Comparison of ENCODE assay signal across 1 cellular context in the genomic region with DNA sequence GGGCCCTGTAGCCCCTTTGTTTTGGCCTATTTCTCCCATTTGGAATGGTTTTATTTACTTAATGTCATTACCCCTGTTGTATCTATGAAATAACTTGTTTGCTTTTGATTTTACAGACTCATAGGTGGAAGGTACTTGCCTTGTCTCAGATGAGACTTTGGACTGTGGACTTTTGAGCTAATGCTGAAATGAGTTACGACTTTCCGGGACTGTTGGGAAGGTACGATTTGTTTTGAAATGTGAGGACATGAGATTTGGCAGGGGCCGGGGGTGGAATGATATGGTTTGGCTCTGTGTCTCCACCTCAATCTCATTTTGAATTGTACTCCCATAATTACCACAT.
TF ChIP-seq lines count a peak whose summit lies in the region.

No MANE protein-coding gene starts in this region.

TF ChIP-seq in HepG2, 621 proteins besides CTCF, POLR2A, EP300 and RAD21 (continued from another document):
- TF ChIP-seq FOXO1 (CRISPR knock-in tag; IDR thresholded peaks at IDR 0.05): no peak
- no peak for TF ChIP-seq FOXP1 (IDR thresholded peaks at IDR 0.05)
- peak; percentile 47 for TF ChIP-seq FOXP1 (CRISPR knock-in tag; IDR thresholded peaks at IDR 0.05)
- TF ChIP-seq KDM6A (CRISPR knock-in tag; IDR thresholded peaks at IDR 0.05; ENCODE audit: low read depth): peak; percentile 38; the same call in 1 of the 2 replicates
- TF ChIP-seq, protein P1, sequence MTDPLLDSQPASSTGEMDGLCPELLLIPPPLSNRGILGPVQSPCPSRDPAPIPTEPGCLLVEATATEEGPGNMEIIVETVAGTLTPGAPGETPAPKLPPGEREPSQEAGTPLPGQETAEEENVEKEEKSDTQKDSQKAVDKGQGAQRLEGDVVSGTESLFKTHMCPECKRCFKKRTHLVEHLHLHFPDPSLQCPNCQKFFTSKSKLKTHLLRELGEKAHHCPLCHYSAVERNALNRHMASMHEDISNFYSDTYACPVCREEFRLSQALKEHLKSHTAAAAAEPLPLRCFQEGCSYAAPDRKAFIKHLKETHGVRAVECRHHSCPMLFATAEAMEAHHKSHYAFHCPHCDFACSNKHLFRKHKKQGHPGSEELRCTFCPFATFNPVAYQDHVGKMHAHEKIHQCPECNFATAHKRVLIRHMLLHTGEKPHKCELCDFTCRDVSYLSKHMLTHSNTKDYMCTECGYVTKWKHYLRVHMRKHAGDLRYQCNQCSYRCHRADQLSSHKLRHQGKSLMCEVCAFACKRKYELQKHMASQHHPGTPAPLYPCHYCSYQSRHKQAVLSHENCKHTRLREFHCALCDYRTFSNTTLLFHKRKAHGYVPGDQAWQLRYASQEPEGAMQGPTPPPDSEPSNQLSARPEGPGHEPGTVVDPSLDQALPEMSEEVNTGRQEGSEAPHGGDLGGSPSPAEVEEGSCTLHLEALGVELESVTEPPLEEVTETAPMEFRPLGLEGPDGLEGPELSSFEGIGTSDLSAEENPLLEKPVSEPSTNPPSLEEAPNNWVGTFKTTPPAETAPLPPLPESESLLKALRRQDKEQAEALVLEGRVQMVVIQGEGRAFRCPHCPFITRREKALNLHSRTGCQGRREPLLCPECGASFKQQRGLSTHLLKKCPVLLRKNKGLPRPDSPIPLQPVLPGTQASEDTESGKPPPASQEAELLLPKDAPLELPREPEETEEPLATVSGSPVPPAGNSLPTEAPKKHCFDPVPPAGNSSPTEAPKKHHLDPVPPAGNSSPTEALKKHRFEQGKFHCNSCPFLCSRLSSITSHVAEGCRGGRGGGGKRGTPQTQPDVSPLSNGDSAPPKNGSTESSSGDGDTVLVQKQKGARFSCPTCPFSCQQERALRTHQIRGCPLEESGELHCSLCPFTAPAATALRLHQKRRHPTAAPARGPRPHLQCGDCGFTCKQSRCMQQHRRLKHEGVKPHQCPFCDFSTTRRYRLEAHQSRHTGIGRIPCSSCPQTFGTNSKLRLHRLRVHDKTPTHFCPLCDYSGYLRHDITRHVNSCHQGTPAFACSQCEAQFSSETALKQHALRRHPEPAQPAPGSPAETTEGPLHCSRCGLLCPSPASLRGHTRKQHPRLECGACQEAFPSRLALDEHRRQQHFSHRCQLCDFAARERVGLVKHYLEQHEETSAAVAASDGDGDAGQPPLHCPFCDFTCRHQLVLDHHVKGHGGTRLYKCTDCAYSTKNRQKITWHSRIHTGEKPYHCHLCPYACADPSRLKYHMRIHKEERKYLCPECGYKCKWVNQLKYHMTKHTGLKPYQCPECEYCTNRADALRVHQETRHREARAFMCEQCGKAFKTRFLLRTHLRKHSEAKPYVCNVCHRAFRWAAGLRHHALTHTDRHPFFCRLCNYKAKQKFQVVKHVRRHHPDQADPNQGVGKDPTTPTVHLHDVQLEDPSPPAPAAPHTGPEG (CRISPR knock-in tag; IDR thresholded peaks at IDR 0.05): no peak
- TF ChIP-seq SUZ12 (IDR thresholded peaks at IDR 0.05; ENCODE audit: low read depth, low read length): no peak
- no peak for TF ChIP-seq TGIF2 (CRISPR knock-in tag; IDR thresholded peaks at IDR 0.05)
- no peak for TF ChIP-seq BCL3 (CRISPR knock-in tag; IDR thresholded peaks at IDR 0.05)
- TF ChIP-seq, protein P2, sequence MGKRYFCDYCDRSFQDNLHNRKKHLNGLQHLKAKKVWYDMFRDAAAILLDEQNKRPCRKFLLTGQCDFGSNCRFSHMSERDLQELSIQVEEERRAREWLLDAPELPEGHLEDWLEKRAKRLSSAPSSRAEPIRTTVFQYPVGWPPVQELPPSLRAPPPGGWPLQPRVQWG (CRISPR knock-in tag; IDR thresholded peaks at IDR 0.05; ENCODE audit: borderline replicate concordance, low read depth): no peak
- no peak for TF ChIP-seq ZHX1 (CRISPR knock-in tag; IDR thresholded peaks at IDR 0.05; ENCODE audit: low read depth)
- TF ChIP-seq CCAR2 (optimal IDR thresholded peaks at IDR 0.05; ENCODE audit: low read depth, low read length): no peak
- no peak for TF ChIP-seq TMF1 (CRISPR knock-in tag; IDR thresholded peaks at IDR 0.05; ENCODE audit: low read depth)
- TF ChIP-seq MXI1 (IDR thresholded peaks at IDR 0.05; ENCODE audit: borderline replicate concordance, low read depth, low read length): no peak
- TF ChIP-seq, protein P3, sequence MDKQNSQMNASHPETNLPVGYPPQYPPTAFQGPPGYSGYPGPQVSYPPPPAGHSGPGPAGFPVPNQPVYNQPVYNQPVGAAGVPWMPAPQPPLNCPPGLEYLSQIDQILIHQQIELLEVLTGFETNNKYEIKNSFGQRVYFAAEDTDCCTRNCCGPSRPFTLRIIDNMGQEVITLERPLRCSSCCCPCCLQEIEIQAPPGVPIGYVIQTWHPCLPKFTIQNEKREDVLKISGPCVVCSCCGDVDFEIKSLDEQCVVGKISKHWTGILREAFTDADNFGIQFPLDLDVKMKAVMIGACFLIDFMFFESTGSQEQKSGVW (CRISPR knock-in tag; IDR thresholded peaks at IDR 0.05; ENCODE audit: borderline replicate concordance): no peak
- TF ChIP-seq ZNF704 (CRISPR knock-in tag; IDR thresholded peaks at IDR 0.05; ENCODE audit: borderline replicate concordance): no peak
- TF ChIP-seq ZNF30 (CRISPR knock-in tag; IDR thresholded peaks at IDR 0.05): no peak
- TF ChIP-seq MIER2 (CRISPR knock-in tag; IDR thresholded peaks at IDR 0.05): no peak
